In the genomic region with DNA sequence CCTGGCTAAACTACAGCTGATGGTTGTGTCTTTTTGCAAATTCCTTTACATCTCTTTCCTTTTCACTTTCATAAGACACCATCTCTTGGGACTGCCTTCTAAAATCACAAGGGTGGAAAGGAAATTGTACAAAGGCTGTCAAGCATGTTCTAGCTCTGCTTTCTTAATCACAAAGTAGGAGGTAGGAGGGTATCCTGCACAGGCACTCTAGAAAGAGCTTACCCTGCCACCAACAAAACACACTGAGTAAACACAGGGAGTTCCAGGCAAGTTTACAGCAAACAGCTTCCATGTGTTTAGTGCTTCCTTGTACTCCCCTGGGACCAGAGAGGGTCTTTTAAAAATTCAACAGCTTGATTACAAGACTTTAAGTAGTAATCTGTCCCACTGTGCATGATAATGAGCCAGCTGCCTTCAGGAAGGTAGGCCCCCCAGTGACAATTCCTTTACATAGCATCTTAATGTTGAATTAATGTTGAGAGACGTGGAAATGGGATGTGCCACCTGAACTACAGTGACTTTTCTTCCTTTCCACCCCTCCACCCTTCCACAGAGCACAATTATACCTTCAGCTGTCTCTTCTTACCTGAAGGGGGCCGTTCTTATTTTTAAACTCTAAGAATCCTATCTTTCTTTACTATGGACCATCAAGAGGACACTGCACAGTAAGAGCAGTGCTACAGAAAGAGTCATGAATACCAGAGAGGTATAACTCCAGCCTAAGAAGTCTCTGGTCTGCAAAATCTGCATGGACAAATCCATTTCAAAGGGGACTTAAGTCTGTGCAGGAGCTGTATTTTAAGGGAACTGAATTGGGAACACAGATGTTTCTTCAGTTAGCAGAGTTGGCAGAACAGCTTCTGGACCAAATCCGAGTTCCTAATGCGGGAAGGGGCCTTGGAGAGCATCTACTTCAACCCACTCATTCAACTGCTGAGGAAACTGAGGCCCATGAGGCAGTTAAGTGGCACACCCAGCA, we compare ENCODE assay signal across 9 cellular contexts. TPM values are rescaled to one million over a fixed set of nuclear protein-coding genes. Genes with fewer than 3 reads are reported as not detected.
A peak's percentile ranks its signal among the peaks of the same experiment; 100 is the strongest.
DNase-seq lines count a peak whose midpoint lies in the region; ATAC-seq and TF ChIP-seq lines count a peak whose summit lies in the region.
"Had no signal": no experiment of that assay in that cellular context is flagged by ENCODE, and none has a peak within 500 bp of the region (broad histone marks: within the 10 kb centered on the region; RNA-seq: fewer than 3 reads in every experiment).

No MANE protein-coding gene starts in this region.

- H3K36me3 Mint-ChIP-seq in naive B cell, result no peaks in the 10 kb centered on the region

- TF ChIP-seq CTCF in epithelial cell of proximal tubule (conservative IDR thresholded peaks at IDR 0.05; ENCODE audit: low read depth, low read length), result peak; percentile 52

- peak overlapping the region; percentile 78 for H3K4me3 ChIP-seq in epithelial cell of proximal tubule (ENCODE audit: low read depth, low read length)

- peaks cover 0 to 8% (median 4%) of the 10 kb centered on the region in 3 donors for H3K27me3 Mint-ChIP-seq in naive B cell

- peak; percentile 69 to 76 for ATAC-seq in naive B cell (ENCODE audit: low read depth in 2 of 2)
- no peak for ATAC-seq in HG02642 (IDR thresholded peaks at IDR 0.05; ENCODE audit: poor library complexity, unreplicated experiment)

- peak; percentile 39 for DNase-seq in GM03348 (ENCODE audit: low spot score)
- DNase-seq in NCI-H2171 treated with DMSO at 0.1 percent for 48 hours (lab: John Stamatoyannopoulos, UW), result peak; percentile 85
- DNase-seq in epithelial cell of proximal tubule (ENCODE audit: low read depth), result no peak
- peak; percentile 53 for DNase-seq in naive B cell
- DNase-seq in T-helper 9 cell, result no peak
- no peak for DNase-seq in activated CD4-positive, CD25-positive, alpha-beta regulatory T cell (lab: John Stamatoyannopoulos, UW)
- no peak for DNase-seq in NCI-H510A treated with DMSO at 0.1 percent for 48 hours (lab: John Stamatoyannopoulos, UW)

- no peaks in the 10 kb centered on the region for H3K9me3 Mint-ChIP-seq in naive B cell

- H3K27ac Mint-ChIP-seq in naive B cell, result peak overlapping the region in 2 of 6 donors; percentile 19 to 83

- peaks cover 26 to 44% (median 36%) of the 10 kb centered on the region in 3 donors for H3K4me1 Mint-ChIP-seq in naive B cell

- peak overlapping the region; percentile 30 to 98 (median 94) for H3K4me3 Mint-ChIP-seq in naive B cell

RNA-seq across cellular contexts. Expression of a gene that starts 2.2 kb away (rescaled TPM):
- 2.2 and 3.9 TPM in 2 replicates for total RNA-seq in epithelial cell of proximal tubule
- 1 to 10 TPM in 5 of 6 donors, under 1 TPM in 1; 1.00 to 2.6 (median 1.5) TPM for polyA plus RNA-seq in naive B cell (ENCODE audit: low read depth in 6 of 6)
- total RNA-seq: T-helper 2 cell treated with Interferon-gamma antibody and Interleukin-4, amounts not matched to agents 100 ng/mL and 5 ng/mL, for 36 hours had no signal

Comparison
In these comparisons a context has a peak if more than half of its experiments do, and no peak if none do; other contexts are left out.
1. DNase-seq: peak in GM03348 (single experiment), NCI-H2171 treated with DMSO at 0.1 percent for 48 hours (single experiment) and naive B cell (single experiment); none in epithelial cell of proximal tubule (single experiment), T-helper 9 cell (single experiment), activated CD4-positive, CD25-positive, alpha-beta regulatory T cell (0 of 4) and NCI-H510A treated with DMSO at 0.1 percent for 48 hours (single experiment).